Comparison of ENCODE assay signal across 12 cellular contexts in genomic region chr21:34707876-34708325, GRCh38. TPM values are rescaled to one million over a fixed set of nuclear protein-coding genes. Genes with fewer than 3 reads are reported as not detected.
DNase-seq lines count a peak whose midpoint lies in the region; ATAC-seq and TF ChIP-seq lines count a peak whose summit lies in the region.
"Had no signal": no experiment of that assay in that cellular context is flagged by ENCODE, and none has a peak within 500 bp of the region (broad histone marks: within the 10 kb centered on the region; RNA-seq: fewer than 3 reads in every experiment).

No MANE protein-coding gene starts in this region.

- peaks cover 29% of the 10 kb centered on the region for H3K4me1 ChIP-seq in suprapubic skin

- no peak for TF ChIP-seq POLR2A in suprapubic skin (IDR thresholded peaks at IDR 0.05)

- H3K36me3 Mint-ChIP-seq in CD4-positive, alpha-beta T cell (ENCODE audit: low read depth), result no peaks in the 10 kb centered on the region

- DNase-seq in CD4-positive, alpha-beta T cell, result peak in 8 of 10 experiments; percentile 6 to 31 (median 9)
- peak; percentile 10 for DNase-seq in activated effector memory CD4-positive, alpha-beta T cell treated with Interleukin-2 at 50 U/mL for 16 hours
- DNase-seq in suprapubic skin (ENCODE audit: low spot score in 2 of 2) (no peak), GDM1 (lab: John Stamatoyannopoulos, UW) (no peak), left ventricle myocardium superior (no peak)
- DNase-seq: DMS153 had no signal

- no peaks in the 10 kb centered on the region for H3K27me3 ChIP-seq in CD4-positive, alpha-beta T cell (ENCODE audit: control insufficient read depth, insufficient read depth, low read length)
- H3K27me3 ChIP-seq in suprapubic skin, result no peaks in the 10 kb centered on the region

- WGBS in suprapubic skin, result 82% methylated on average over 8 of the region's 8 CpGs

- H3K36me3 ChIP-seq in suprapubic skin, result no peaks in the 10 kb centered on the region

- no peak for TF ChIP-seq CTCF in CD4-positive, alpha-beta T cell (IDR thresholded peaks at IDR 0.05)
- TF ChIP-seq CTCF in suprapubic skin (IDR thresholded peaks at IDR 0.05), result no peak

- intact Hi-C loops in CD4-positive, alpha-beta T cell (cut with DNase I, micrococcal nuclease), result no loop called here
- intact Hi-C loops in left ventricle myocardium superior (cut with micrococcal nuclease), result no loop called here

- POLR2A ChIA-PET in CD4-positive, alpha-beta T cell (lab: Charles Lee), result no interaction called here

- H3K27ac ChIP-seq in CD4-positive, alpha-beta T cell (ENCODE audit: low read depth, low read length), result no peak overlapping the region
- no peak overlapping the region for H3K27ac ChIP-seq in suprapubic skin

- H3K9me3 Mint-ChIP-seq in CD4-positive, alpha-beta T cell, result no peaks in the 10 kb centered on the region
- H3K9me3 Mint-ChIP-seq: dendritic cell treated with granulocyte-macrophage colony-stimulating factor and Interleukin-4, amounts not matched to agents 40 ng/mL and 50 ng/mL, for 4 days had no signal

- no peaks in the 10 kb centered on the region for H3K27me3 Mint-ChIP-seq in CD4-positive, alpha-beta T cell

- CTCF ChIA-PET in CD4-positive, alpha-beta T cell (lab: Charles Lee), result interaction anchor here (0.6 to 0.7 kb wide), 2 partner anchors 701 to 866 kb away, joined by 3 read pairs; no protein-coding TSS in a partner anchor

- peaks cover 26% of the 10 kb centered on the region for H3K4me1 Mint-ChIP-seq in CD4-positive, alpha-beta T cell (ENCODE audit: low read depth)

- no peaks in the 10 kb centered on the region for H3K9me3 ChIP-seq in CD4-positive, alpha-beta T cell (ENCODE audit: control insufficient read depth, low read length)
- no peaks in the 10 kb centered on the region for H3K9me3 ChIP-seq in suprapubic skin

- no peak for TF ChIP-seq EP300 in suprapubic skin (IDR thresholded peaks at IDR 0.05)

- H3K27ac Mint-ChIP-seq in CD4-positive, alpha-beta T cell, result peak overlapping the region; percentile 73
- H3K27ac Mint-ChIP-seq: dendritic cell treated with granulocyte-macrophage colony-stimulating factor and Interleukin-4, amounts not matched to agents 40 ng/mL and 50 ng/mL, for 4 days had no signal

- ATAC-seq in CD4-positive, alpha-beta T cell (ENCODE audit: poor library complexity), result peak; percentile 71
- ATAC-seq in GM19468 (IDR thresholded peaks at IDR 0.05; ENCODE audit: extremely low read depth, unreplicated experiment) (peak; percentile 86), HG03460 (IDR thresholded peaks at IDR 0.05; ENCODE audit: unreplicated experiment) (peak; percentile 80), GM18520 (IDR thresholded peaks at IDR 0.05; ENCODE audit: unreplicated experiment) (no peak), left ventricle myocardium superior (no peak)

- peak overlapping the region; percentile 8 for H3K4me3 Mint-ChIP-seq in CD4-positive, alpha-beta T cell
- H3K4me3 Mint-ChIP-seq: dendritic cell treated with granulocyte-macrophage colony-stimulating factor and Interleukin-4, amounts not matched to agents 40 ng/mL and 50 ng/mL, for 4 days had no signal

- no peak overlapping the region for H3K4me3 ChIP-seq in suprapubic skin

RNA-seq across cellular contexts. Expression of gene CLIC6, which starts 39.1 kb away (rescaled TPM):
- total RNA-seq in CD4-positive, alpha-beta T cell, result under 1 TPM in 1 of 2 experiments, not detected in 1; 0.14 TPM
- total RNA-seq in suprapubic skin (1 to 10 TPM; 2.5 to 10.0 (median 3.7) TPM), left ventricle myocardium superior (11.2 TPM)
- total RNA-seq: myocyte, NCI-H460 had no signal

Comparison
In these comparisons a context has a peak if more than half of its experiments do, and no peak if none do; other contexts are left out.
1. ATAC-seq: peak in CD4-positive, alpha-beta T cell (single experiment), GM19468 (single experiment) and HG03460 (single experiment); none in GM18520 (single experiment) and left ventricle myocardium superior (single experiment).
2. DNase-seq: peak in CD4-positive, alpha-beta T cell (8 of 10) and activated effector memory CD4-positive, alpha-beta T cell treated with Interleukin-2 at 50 U/mL for 16 hours (single experiment); none in suprapubic skin (0 of 2), GDM1 (single experiment) and left ventricle myocardium superior (single experiment).